In genomic region chr9:70420267-70421019, GRCh38 we compare ENCODE assay signal across 8 cellular contexts. TPM values are rescaled to one million over a fixed set of nuclear protein-coding genes. Genes with fewer than 3 reads are reported as not detected.
DNase-seq lines count a peak whose midpoint lies in the region; ATAC-seq and TF ChIP-seq lines count a peak whose summit lies in the region.

No MANE protein-coding gene starts in this region.

- TF ChIP-seq POLR2A in GM10847 (IDR thresholded peaks at IDR 0.05; ENCODE audit: extremely low read depth, insufficient read length): peak; percentile 47

- peak overlapping the region; percentile 96 to 100 (median 96) for H3K9ac ChIP-seq in skeletal muscle tissue (ENCODE audit: low read depth in 1 of 3, low read length in 3 of 3)

- H3K4me3 Mint-ChIP-seq in immature natural killer cell: peak overlapping the region; percentile 95 to 99 (median 96)

- H3K27ac ChIP-seq in skeletal muscle tissue (ENCODE audit: low read depth, low read length): peak overlapping the region; percentile 99

- no peaks in the 10 kb centered on the region for H3K36me3 Mint-ChIP-seq in immature natural killer cell

- no peaks in the 10 kb centered on the region for H3K9me3 ChIP-seq in skeletal muscle tissue (ENCODE audit: control insufficient read depth in 3 of 3, low read length in 3 of 3)

- no peak for TF ChIP-seq CTCF in cardiac fibroblast (IDR thresholded peaks at IDR 0.05; ENCODE audit: low read depth, low read length)

- peaks cover 44 to 51% of the 10 kb centered on the region in 2 donors for H3K4me1 Mint-ChIP-seq in immature natural killer cell

- ATAC-seq in HG02571 (IDR thresholded peaks at IDR 0.05; ENCODE audit: unreplicated experiment) (peak; percentile 14), HG03108 (IDR thresholded peaks at IDR 0.05; ENCODE audit: unreplicated experiment) (no peak)

- H3K4me1 ChIP-seq in skeletal muscle tissue (ENCODE audit: control insufficient read depth in 3 of 3, insufficient read depth in 3 of 3, low read length in 3 of 3): peaks cover 44 to 57% (median 49%) of the 10 kb centered on the region in 3 donors

- peaks cover 4 to 14% (median 10%) of the 10 kb centered on the region in 3 donors for H3K27me3 Mint-ChIP-seq in immature natural killer cell (ENCODE audit: low read depth in 3 of 3)

- H3K9me3 Mint-ChIP-seq in immature natural killer cell: no peaks in the 10 kb centered on the region

- peak overlapping the region; percentile 35 to 54 for H3K4me3 ChIP-seq in cardiac fibroblast (replicated peaks in 1 of 2; ENCODE audit: low read depth in 2 of 2, low read length in 2 of 2)
- H3K4me3 ChIP-seq in skeletal muscle tissue (ENCODE audit: low read length in 3 of 3): peak overlapping the region; percentile 76 to 92 (median 78)

- no peaks in the 10 kb centered on the region for H3K27me3 ChIP-seq in skeletal muscle tissue (ENCODE audit: control insufficient read depth in 3 of 3, insufficient read depth in 3 of 3, low read length in 3 of 3)

- DNase-seq in NCI-H146 (lab: John Stamatoyannopoulos, UW): peak; percentile 75
- DNase-seq in T-helper 22 cell (ENCODE audit: low read depth): peak; percentile 35
- peak; percentile 93 to 97 for DNase-seq in cardiac fibroblast (ENCODE audit: low read depth in 2 of 2)
- DNase-seq in immature natural killer cell: no peak

- H3K36me3 ChIP-seq in skeletal muscle tissue (ENCODE audit: control insufficient read depth in 3 of 3, insufficient read depth in 3 of 3, low read length in 3 of 3): no peaks in the 10 kb centered on the region

- H3K27ac Mint-ChIP-seq in immature natural killer cell: peak overlapping the region; percentile 52 to 99 (median 99)

RNA-seq across cellular contexts. Expression of gene KLF9, which starts 6.0 kb away (rescaled TPM):
- polyA plus RNA-seq in immature natural killer cell: 1 to 10 TPM; 1.1 to 3.0 (median 1.3) TPM
- 2.6 TPM for total RNA-seq in skeletal muscle tissue

Comparison
In these comparisons a context has a peak if more than half of its experiments do, and no peak if none do; other contexts are left out.
1. DNase-seq: peak in NCI-H146 (single experiment), T-helper 22 cell (single experiment) and cardiac fibroblast (2 of 2); none in immature natural killer cell (0 of 3).